Comparison of ENCODE assay signal across 9 cellular contexts in the genomic region with DNA sequence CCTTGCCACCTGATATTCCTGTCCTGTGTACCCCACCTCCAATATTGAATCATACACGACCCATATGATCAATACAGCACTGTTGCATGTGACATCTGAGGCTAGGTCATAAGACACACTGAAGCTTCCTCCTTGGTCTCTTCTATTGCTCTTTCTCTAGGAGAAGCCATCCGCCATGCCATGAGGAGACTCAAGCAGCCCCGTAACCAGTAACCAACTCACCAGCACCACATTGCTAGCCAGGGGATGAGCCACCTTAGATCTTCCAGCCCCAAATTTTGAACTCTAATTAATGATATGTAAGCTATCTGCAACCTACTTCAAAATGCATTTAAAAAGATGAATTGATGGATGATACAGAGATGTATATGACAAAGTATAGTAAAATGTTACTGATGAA. TPM values are rescaled to one million over a fixed set of nuclear protein-coding genes. Genes with fewer than 3 reads are reported as not detected.
DNase-seq lines count a peak whose midpoint lies in the region; FAIRE-seq and TF ChIP-seq lines count a peak whose summit lies in the region.
"Had no signal": no experiment of that assay in that cellular context is flagged by ENCODE, and none has a peak within 500 bp of the region (broad histone marks: within the 10 kb centered on the region; RNA-seq: fewer than 3 reads in every experiment).

No MANE protein-coding gene starts in this region.

- peak overlapping the region; percentile 91 for H3K4me3 Mint-ChIP-seq in progenitor cell of endocrine pancreas (ENCODE audit: low read depth)

- H3K4me2 ChIP-seq in GM23248 (ENCODE audit: unreplicated experiment), result peak overlapping the region; percentile 61
- H3K4me2 ChIP-seq in endothelial cell of umbilical vein (ENCODE audit: insufficient read depth, low read length), result peak overlapping the region; percentile 53

- no peak for FAIRE-seq in endothelial cell of umbilical vein (lab: Jason Lieb, UNC)
- FAIRE-seq: frontal cortex had no signal

- BruUV-seq in endothelial cell of umbilical vein (replicated peaks; lab: Mats Ljungman, UMichigan), result no TSS peak

- no peaks in the 10 kb centered on the region for H3K9me1 ChIP-seq in endothelial cell of umbilical vein (replicated peaks; ENCODE audit: control insufficient read depth, extremely low read depth, insufficient read depth, low read length)

- TF ChIP-seq CTCF in endothelial cell of umbilical vein (IDR thresholded peaks at IDR 0.05; ENCODE audit: extremely low read depth in 1 of 2, insufficient read depth in 1 of 2, low read depth in 1 of 2, low read length in 2 of 2) (no peak), progenitor cell of endocrine pancreas (IDR thresholded peaks at IDR 0.05; ENCODE audit: unreplicated experiment) (no peak), brain microvascular endothelial cell (IDR thresholded peaks at IDR 0.05; ENCODE audit: low read depth, low read length, missing control alignments) (no peak)

- no peak for DNase-seq in GM23248
- no peak for DNase-seq in SJCRH30
- DNase-seq in endothelial cell of umbilical vein (ENCODE audit: low read depth, low spot score), result no peak
- DNase-seq in progenitor cell of endocrine pancreas (ENCODE audit: low spot score, unreplicated experiment), result no peak
- DNase-seq in brain microvascular endothelial cell, result no peak
- no peak for DNase-seq in effector memory CD4-positive, alpha-beta T cell
- DNase-seq in NCI-H345 (lab: John Stamatoyannopoulos, UW), result no peak
- no peak for DNase-seq in CD1c-positive myeloid dendritic cell (ENCODE audit: extremely low spot score)

- H4K20me1 ChIP-seq in GM23248 (ENCODE audit: insufficient read depth), result no peaks in the 10 kb centered on the region
- H4K20me1 ChIP-seq in endothelial cell of umbilical vein (replicated peaks; ENCODE audit: control insufficient read depth, extremely low read depth, insufficient read depth, low read length), result no peaks in the 10 kb centered on the region

- in situ Hi-C loops in GM23248 (cut with MboI), result no loop called here
- in situ Hi-C loops in brain microvascular endothelial cell (cut with HindIII; ENCODE audit: low pct_ligation_motif_present, low sequenced_read_pairs), result no loop called here

- H3K9me3 ChIP-seq in GM23248 (ENCODE audit: low read depth) (no peaks in the 10 kb centered on the region), SJCRH30 (replicated peaks) (0 out of 2 replicates have a peak, but pooled peaks cover 2% of the 10 kb centered on the region), endothelial cell of umbilical vein (replicated peaks; ENCODE audit: control insufficient read depth, insufficient read depth, low read length) (no peaks in the 10 kb centered on the region)
- peaks cover 6% of the 10 kb centered on the region for H3K9me3 ChIP-seq in effector memory CD4-positive, alpha-beta T cell (ENCODE audit: control insufficient read depth, low read length)

- H3K4me3 ChIP-seq in GM23248, result peak overlapping the region; percentile 75
- peak overlapping the region; percentile 66 for H3K4me3 ChIP-seq in SJCRH30
- H3K4me3 ChIP-seq in endothelial cell of umbilical vein (replicated peaks in 1 of 3; ENCODE audit: insufficient read depth in 1 of 3, low read depth in 1 of 3, low read length in 3 of 3), result no peak overlapping the region
- H3K4me3 ChIP-seq in brain microvascular endothelial cell (ENCODE audit: low read depth, low read length), result no peak overlapping the region
- no peak overlapping the region for H3K4me3 ChIP-seq in effector memory CD4-positive, alpha-beta T cell (ENCODE audit: insufficient read depth, low read depth, low read length, poor library complexity, severe bottlenecking)

- H3F3A ChIP-seq in GM23248 (ENCODE audit: insufficient read depth), result peaks cover 7% of the 10 kb centered on the region; the same call in 1 of the 2 replicates

- intact Hi-C loops in endothelial cell of umbilical vein (cut with micrococcal nuclease), result no loop called here

- H2AFZ ChIP-seq in GM23248 (peak overlapping the region; percentile 87), endothelial cell of umbilical vein (ENCODE audit: low read depth, low read length) (no peak overlapping the region)

- peaks cover 27% of the 10 kb centered on the region for H3K36me3 Mint-ChIP-seq in progenitor cell of endocrine pancreas (ENCODE audit: insufficient read depth)

- H3K27ac ChIP-seq in GM23248 (peak overlapping the region; percentile 76; the same call in 1 of the 2 replicates), SJCRH30 (no peak overlapping the region; the same call in 1 of the 2 replicates), endothelial cell of umbilical vein (ENCODE audit: insufficient read depth, low read depth, low read length) (no peak overlapping the region), brain microvascular endothelial cell (no peak overlapping the region)
- no peak overlapping the region for H3K27ac ChIP-seq in effector memory CD4-positive, alpha-beta T cell (ENCODE audit: insufficient read depth, low read length, poor library complexity, severe bottlenecking)

- H3K27ac Mint-ChIP-seq in progenitor cell of endocrine pancreas, result peak overlapping the region; percentile 96

- H3K27me3 Mint-ChIP-seq in progenitor cell of endocrine pancreas, result no peaks in the 10 kb centered on the region

- CTCF ChIA-PET in endothelial cell of umbilical vein (lab: Charles Lee), result no interaction called here

- POLR2A ChIA-PET in endothelial cell of umbilical vein (lab: Charles Lee), result no interaction called here

- H3K79me2 ChIP-seq in GM23248 (ENCODE audit: insufficient read depth), result no peaks in the 10 kb centered on the region
- no peaks in the 10 kb centered on the region for H3K79me2 ChIP-seq in endothelial cell of umbilical vein (ENCODE audit: control insufficient read depth, insufficient read depth, low read length)

- dilution Hi-C loops in endothelial cell of umbilical vein (cut with MboI; ENCODE audit: extremely low pct_ligation_motif_present, low sequenced_read_pairs), result no loop called here

- no peaks in the 10 kb centered on the region for H3K27me3 ChIP-seq in GM23248 (replicated peaks; ENCODE audit: insufficient read depth)
- H3K27me3 ChIP-seq in SJCRH30, result no peaks in the 10 kb centered on the region
- H3K27me3 ChIP-seq in endothelial cell of umbilical vein (ENCODE audit: control insufficient read depth in 2 of 2, insufficient read depth in 2 of 2, low read length in 2 of 2), result no peaks in the 10 kb centered on the region
- no peaks in the 10 kb centered on the region for H3K27me3 ChIP-seq in brain microvascular endothelial cell (replicated peaks)
- no peaks in the 10 kb centered on the region for H3K27me3 ChIP-seq in effector memory CD4-positive, alpha-beta T cell (replicated peaks; ENCODE audit: control insufficient read depth, insufficient read depth, low read length, poor library complexity, severe bottlenecking)

- peaks cover 27% of the 10 kb centered on the region for H3K9me3 Mint-ChIP-seq in progenitor cell of endocrine pancreas (ENCODE audit: low read depth)

- H3K9me2 ChIP-seq in GM23248 (ENCODE audit: insufficient read depth), result no peaks in the 10 kb centered on the region

- H3K36me3 ChIP-seq in GM23248 (ENCODE audit: low read depth) (no peaks in the 10 kb centered on the region), SJCRH30 (no peaks in the 10 kb centered on the region), endothelial cell of umbilical vein (ENCODE audit: control insufficient read depth in 2 of 2, extremely low read depth in 1 of 2, insufficient read depth in 2 of 2, low read length in 2 of 2) (no peaks in the 10 kb centered on the region), brain microvascular endothelial cell (replicated peaks) (no peaks in the 10 kb centered on the region)
- H3K36me3 ChIP-seq in effector memory CD4-positive, alpha-beta T cell (ENCODE audit: control insufficient read depth, insufficient read depth, low read length), result no peaks in the 10 kb centered on the region

- peaks cover 27% of the 10 kb centered on the region for H3K4me1 Mint-ChIP-seq in progenitor cell of endocrine pancreas (ENCODE audit: low read depth)

- TF ChIP-seq POLR2A in endothelial cell of umbilical vein (IDR thresholded peaks at IDR 0.05; ENCODE audit: low read depth, low read length), result no peak

- H3K9ac ChIP-seq in GM23248 (peak overlapping the region; percentile 82), endothelial cell of umbilical vein (replicated peaks; ENCODE audit: extremely low read depth, insufficient read depth, low read length) (no peak overlapping the region)

- 96 to 98% methylated on average over 3 of the region's 3 CpGs for WGBS in GM23248 (ENCODE audit: low coverage in 1 of 2, low lambda C conversion rate in 2 of 2, missing lambda C conversion rate in 2 of 2), 2 experiments

- H3K4me1 ChIP-seq in GM23248 (ENCODE audit: insufficient read depth) (no peaks in the 10 kb centered on the region; the same call in 1 of the 2 replicates), SJCRH30 (no peaks in the 10 kb centered on the region), endothelial cell of umbilical vein (ENCODE audit: control insufficient read depth, extremely low read depth, insufficient read depth, low read length) (peaks cover 3% of the 10 kb centered on the region)
- H3K4me1 ChIP-seq in effector memory CD4-positive, alpha-beta T cell (ENCODE audit: control insufficient read depth, insufficient read depth, low read length, poor library complexity, severe bottlenecking), result peaks cover 12% of the 10 kb centered on the region

RNA-seq across cellular contexts. Expression of gene ZNF557, which starts 28.6 kb away (rescaled TPM):
- total RNA-seq in GM23248 (2014; rRNA removed; shearing (Covaris generic)), result 9.4 and 13.8 TPM in 2 replicates
- polyA plus RNA-seq in GM23248 (2016; fragmentation: Nextera tagmentation; extraction: Ambion mirVana) (4.6 and 4.7 TPM in 2 replicates), endothelial cell of umbilical vein (1.7 and 1.9 TPM in 2 replicates)
- total RNA-seq in SJCRH30 (2014; rRNA removed; shearing (Covaris generic)), result 12.5 and 13.4 TPM in 2 replicates
- total RNA-seq in endothelial cell of umbilical vein (8.0 and 9.1 TPM in 2 replicates), progenitor cell of endocrine pancreas (14.9 and 15.7 TPM in 2 replicates)
- polyA plus RNA-seq in endothelial cell of umbilical vein (2011; cell fraction: cytosol; rRNA removed), result 2.1 and 2.5 TPM in 2 replicates
- polyA plus RNA-seq in endothelial cell of umbilical vein (2011; cell fraction: nucleus; rRNA removed), result 4.6 and 5.0 TPM in 2 replicates
- polyA plus RNA-seq in endothelial cell of umbilical vein (2012), result 2.8 and 3.9 TPM in 2 replicates
- polyA minus RNA-seq in endothelial cell of umbilical vein, result 12.3 and 13.2 TPM in 2 replicates
- 13.3 TPM for polyA minus RNA-seq in endothelial cell of umbilical vein (2011; cell fraction: cytosol; rRNA and poly(A)+ RNA removed)
- polyA minus RNA-seq in endothelial cell of umbilical vein (2011; cell fraction: nucleus; rRNA and poly(A)+ RNA removed), result 7.8 and 11.6 TPM in 2 replicates

RNA-seq across cellular contexts. Expression of gene MBD3L3, which starts 39.6 kb away (rescaled TPM):
- not detected in 2 replicates for total RNA-seq in GM23248 (2014; rRNA removed; shearing (Covaris generic))
- not detected in 2 replicates for polyA plus RNA-seq in GM23248 (2016; fragmentation: Nextera tagmentation; extraction: Ambion mirVana)
- not detected in 2 replicates for total RNA-seq in SJCRH30 (2014; rRNA removed; shearing (Covaris generic))
- total RNA-seq in endothelial cell of umbilical vein, result not detected in 2 replicates
- not detected in 2 replicates for polyA plus RNA-seq in endothelial cell of umbilical vein
- not detected in 2 replicates for polyA plus RNA-seq in endothelial cell of umbilical vein (2011; cell fraction: cytosol; rRNA removed)
- not detected in 2 replicates for polyA plus RNA-seq in endothelial cell of umbilical vein (2011; cell fraction: nucleus; rRNA removed)
- polyA plus RNA-seq in endothelial cell of umbilical vein (2012), result not detected in 2 replicates
- polyA minus RNA-seq in endothelial cell of umbilical vein, result not detected in 2 replicates
- polyA minus RNA-seq in endothelial cell of umbilical vein (2011; cell fraction: cytosol; rRNA and poly(A)+ RNA removed), result not detected
- polyA minus RNA-seq in endothelial cell of umbilical vein (2011; cell fraction: nucleus; rRNA and poly(A)+ RNA removed), result not detected in 2 replicates
- not detected in 2 replicates for total RNA-seq in progenitor cell of endocrine pancreas
- total RNA-seq: frontal cortex had no signal

RNA-seq across cellular contexts. Expression of gene MBD3L2, which starts 49.0 kb away (rescaled TPM):
- total RNA-seq in GM23248 (2014; rRNA removed; shearing (Covaris generic)), result not detected in 2 replicates
- not detected in 2 replicates for polyA plus RNA-seq in GM23248 (2016; fragmentation: Nextera tagmentation; extraction: Ambion mirVana)
- total RNA-seq in SJCRH30 (2014; rRNA removed; shearing (Covaris generic)), result not detected in 2 replicates
- total RNA-seq in endothelial cell of umbilical vein, result not detected in 2 replicates
- not detected in 2 replicates for polyA plus RNA-seq in endothelial cell of umbilical vein
- not detected in 2 replicates for polyA plus RNA-seq in endothelial cell of umbilical vein (2011; cell fraction: cytosol; rRNA removed)
- polyA plus RNA-seq in endothelial cell of umbilical vein (2011; cell fraction: nucleus; rRNA removed), result not detected in 2 replicates
- polyA plus RNA-seq in endothelial cell of umbilical vein (2012), result not detected in 2 replicates
- not detected in 2 replicates for polyA minus RNA-seq in endothelial cell of umbilical vein
- not detected for polyA minus RNA-seq in endothelial cell of umbilical vein (2011; cell fraction: cytosol; rRNA and poly(A)+ RNA removed)
- polyA minus RNA-seq in endothelial cell of umbilical vein (2011; cell fraction: nucleus; rRNA and poly(A)+ RNA removed), result not detected in 2 replicates
- not detected in 2 replicates for total RNA-seq in progenitor cell of endocrine pancreas
- total RNA-seq: frontal cortex had no signal

RNA-seq across cellular contexts. Expression of gene MBD3L4, which starts 58.1 kb away (rescaled TPM):
- not detected in 2 replicates for total RNA-seq in GM23248 (2014; rRNA removed; shearing (Covaris generic))
- polyA plus RNA-seq in GM23248 (2016; fragmentation: Nextera tagmentation; extraction: Ambion mirVana), result not detected in 2 replicates
- total RNA-seq in SJCRH30 (2014; rRNA removed; shearing (Covaris generic)), result not detected in 2 replicates
- total RNA-seq in endothelial cell of umbilical vein, result not detected in 2 replicates
- polyA plus RNA-seq in endothelial cell of umbilical vein, result not detected in 2 replicates
- polyA plus RNA-seq in endothelial cell of umbilical vein (2011; cell fraction: cytosol; rRNA removed), result not detected in 2 replicates
- not detected in 2 replicates for polyA plus RNA-seq in endothelial cell of umbilical vein (2011; cell fraction: nucleus; rRNA removed)
- not detected in 2 replicates for polyA plus RNA-seq in endothelial cell of umbilical vein (2012)
- polyA minus RNA-seq in endothelial cell of umbilical vein, result not detected in 2 replicates
- polyA minus RNA-seq in endothelial cell of umbilical vein (2011; cell fraction: cytosol; rRNA and poly(A)+ RNA removed), result not detected
- polyA minus RNA-seq in endothelial cell of umbilical vein (2011; cell fraction: nucleus; rRNA and poly(A)+ RNA removed), result not detected in 2 replicates
- total RNA-seq in progenitor cell of endocrine pancreas, result not detected in 2 replicates
- total RNA-seq: frontal cortex had no signal

Comparison
In these comparisons a context has a peak if more than half of its experiments do, and no peak if none do; other contexts are left out.
1. H3K4me3 ChIP-seq: peak in GM23248 (single experiment) and SJCRH30 (single experiment); none in endothelial cell of umbilical vein (0 of 3), brain microvascular endothelial cell (single experiment) and effector memory CD4-positive, alpha-beta T cell (single experiment).